Comparison of ENCODE assay signal across 17 cellular contexts in the genomic region with DNA sequence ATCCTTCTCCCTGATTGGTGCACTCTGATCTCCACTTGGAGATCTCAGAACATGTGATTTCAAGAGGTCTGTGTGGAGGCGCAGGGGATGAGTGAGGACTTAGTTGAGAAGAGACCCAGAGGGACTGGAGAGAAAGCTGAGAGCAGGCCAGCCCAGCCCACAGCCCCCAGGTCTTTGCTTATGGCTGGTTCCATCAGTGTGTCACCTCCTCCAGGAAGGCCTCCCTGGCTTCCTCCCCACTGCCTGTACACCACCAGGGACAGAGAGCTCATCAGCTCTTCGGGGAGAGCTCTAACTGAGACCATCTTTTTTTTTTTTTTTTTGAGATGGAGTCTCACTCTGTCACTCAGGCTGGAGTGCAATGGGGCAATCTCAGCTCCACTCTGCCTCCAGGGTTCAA. TPM values are rescaled to one million over a fixed set of nuclear protein-coding genes. Genes with fewer than 3 reads are reported as not detected.
"Had no signal": no experiment of that assay in that cellular context is flagged by ENCODE, and none has a peak within 500 bp of the region (broad histone marks: within the 10 kb centered on the region; RNA-seq: fewer than 3 reads in every experiment).

No MANE protein-coding gene starts in this region.

- H3K27ac Mint-ChIP-seq: activated naive CD4-positive, alpha-beta T cell treated with anti-CD3 and anti-CD28 coated beads, Interleukin-2, amount 10 ng/mL, durations not matched to agents 7 days and 5 days; activated T-helper 2 cell treated with anti-CD3 and anti-CD28 coated beads, Interferon-gamma antibody, Interleukin-2, Interleukin-4, amounts not matched to agents 10 μg/mL and 5 μg/mL and 100 μg/mL, durations not matched to agents 14 hours and 24 hours and 36 hours; WTC11 had no signal

- H3K4me3 ChIP-seq: colonic mucosa had no signal

- H3K27ac ChIP-seq: colonic mucosa, foreskin keratinocyte had no signal

- H3K9me3 ChIP-seq: colonic mucosa had no signal

- H3K27me3 ChIP-seq: colonic mucosa had no signal

- H3K4me3 Mint-ChIP-seq: activated naive CD4-positive, alpha-beta T cell treated with anti-CD3 and anti-CD28 coated beads, Interleukin-2, amount 10 ng/mL, durations not matched to agents 7 days and 5 days; WTC11 had no signal

- ATAC-seq: left ventricle myocardium superior, sciatic nerve had no signal

- H3K36me3 ChIP-seq: colonic mucosa had no signal

- FAIRE-seq: TTC549 had no signal

- H3K36me3 Mint-ChIP-seq: activated naive CD4-positive, alpha-beta T cell treated with anti-CD3 and anti-CD28 coated beads, Interleukin-2, amount 10 ng/mL, durations not matched to agents 7 days and 5 days; WTC11 had no signal

- DNase-seq: activated CD4-positive, alpha-beta T cell treated with anti-CD3 and anti-CD28 coated beads, Interleukin-2, amount 50 U/mL, for 1 hour; activated naive CD4-positive, alpha-beta T cell treated with anti-CD3 and anti-CD28 coated beads, Interleukin-2, amount 10 ng/mL, durations not matched to agents 7 days and 5 days; activated T-cell treated with anti-CD3 and anti-CD28 coated beads for 4 hours; colonic mucosa; effector CD4-positive, alpha-beta T cell; foreskin keratinocyte; left ventricle myocardium superior; mesendoderm; T-helper 2 cell had no signal

- H3K9me3 Mint-ChIP-seq: activated naive CD4-positive, alpha-beta T cell treated with anti-CD3 and anti-CD28 coated beads, Interleukin-2, amount 10 ng/mL, durations not matched to agents 7 days and 5 days; activated T-helper 2 cell treated with anti-CD3 and anti-CD28 coated beads, Interferon-gamma antibody, Interleukin-2, Interleukin-4, amounts not matched to agents 10 μg/mL and 5 μg/mL and 100 μg/mL, durations not matched to agents 14 hours and 24 hours and 36 hours had no signal

RNA-seq across cellular contexts. Expression of a gene that starts 3.4 kb away (rescaled TPM):
- total RNA-seq: foreskin keratinocyte, kidney epithelial cell, osteocyte, pulmonary artery endothelial cell had no signal
- polyA plus RNA-seq: foreskin keratinocyte, neural cell had no signal

RNA-seq across cellular contexts. Expression of a gene that starts 51.4 kb away (rescaled TPM):
- total RNA-seq: osteocyte had no signal
- polyA plus RNA-seq: neural cell had no signal
